ENCODE assay signal across 1 cellular context in the genomic region with DNA sequence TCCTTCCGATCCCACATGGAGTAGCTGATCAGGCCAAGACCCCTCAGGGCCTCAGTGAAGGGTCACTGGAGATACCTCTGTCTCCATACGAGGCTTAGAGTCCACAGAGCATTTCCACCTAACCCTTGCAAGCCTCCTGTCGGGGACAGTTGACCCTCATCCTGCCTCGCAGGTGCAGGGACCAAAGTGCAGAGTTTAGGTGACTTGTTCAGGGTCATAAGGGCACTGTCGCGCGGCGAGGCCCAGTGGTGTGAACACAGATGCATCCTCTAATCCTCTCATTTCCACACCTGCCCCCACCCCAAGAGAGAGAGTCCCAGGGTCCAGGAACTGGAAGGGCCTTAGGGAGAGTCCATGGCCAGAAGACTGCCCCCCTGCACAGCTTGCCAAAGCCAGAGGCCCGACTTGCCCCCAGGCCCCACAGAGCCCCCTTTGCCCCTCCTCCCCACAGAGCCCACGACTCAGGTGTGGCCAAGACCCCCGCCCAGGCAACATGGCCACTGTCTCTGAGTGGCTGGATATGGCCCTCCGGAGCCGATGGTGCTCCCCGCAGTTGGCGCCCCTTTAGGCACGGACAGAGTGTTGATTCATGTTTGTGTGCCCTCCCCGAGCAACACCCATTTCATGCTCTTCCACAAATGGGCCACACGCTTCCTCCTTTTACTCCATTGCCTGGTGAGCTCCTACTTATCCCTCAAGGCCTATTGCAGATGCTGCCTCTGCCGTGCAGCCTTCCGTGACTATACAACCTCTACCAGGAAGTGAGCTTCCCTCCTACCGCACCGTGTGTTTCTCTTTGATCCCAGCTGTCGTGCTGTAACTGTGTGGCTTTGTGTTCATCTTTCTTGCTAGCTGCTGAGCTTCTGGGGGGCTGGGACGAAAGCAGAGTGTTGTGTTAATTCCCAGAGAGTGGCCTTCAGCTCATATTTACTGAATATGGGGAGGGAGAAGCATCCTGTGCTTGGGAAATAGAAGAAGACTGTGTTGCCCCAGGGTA.
TF ChIP-seq lines count a peak whose summit lies in the region.

No MANE protein-coding gene starts in this region.

TF ChIP-seq in H1, 55 proteins besides CTCF, POLR2A, EP300 and RAD21:
- TF ChIP-seq SIN3A (conservative IDR thresholded peaks at IDR 0.05 in 1 of 2, IDR thresholded peaks at IDR 0.05 in 1 of 2; ENCODE audit: low read depth in 1 of 2, low read length in 2 of 2) = no peak
